ENCODE assay signal across 7 cellular contexts in the genomic region with DNA sequence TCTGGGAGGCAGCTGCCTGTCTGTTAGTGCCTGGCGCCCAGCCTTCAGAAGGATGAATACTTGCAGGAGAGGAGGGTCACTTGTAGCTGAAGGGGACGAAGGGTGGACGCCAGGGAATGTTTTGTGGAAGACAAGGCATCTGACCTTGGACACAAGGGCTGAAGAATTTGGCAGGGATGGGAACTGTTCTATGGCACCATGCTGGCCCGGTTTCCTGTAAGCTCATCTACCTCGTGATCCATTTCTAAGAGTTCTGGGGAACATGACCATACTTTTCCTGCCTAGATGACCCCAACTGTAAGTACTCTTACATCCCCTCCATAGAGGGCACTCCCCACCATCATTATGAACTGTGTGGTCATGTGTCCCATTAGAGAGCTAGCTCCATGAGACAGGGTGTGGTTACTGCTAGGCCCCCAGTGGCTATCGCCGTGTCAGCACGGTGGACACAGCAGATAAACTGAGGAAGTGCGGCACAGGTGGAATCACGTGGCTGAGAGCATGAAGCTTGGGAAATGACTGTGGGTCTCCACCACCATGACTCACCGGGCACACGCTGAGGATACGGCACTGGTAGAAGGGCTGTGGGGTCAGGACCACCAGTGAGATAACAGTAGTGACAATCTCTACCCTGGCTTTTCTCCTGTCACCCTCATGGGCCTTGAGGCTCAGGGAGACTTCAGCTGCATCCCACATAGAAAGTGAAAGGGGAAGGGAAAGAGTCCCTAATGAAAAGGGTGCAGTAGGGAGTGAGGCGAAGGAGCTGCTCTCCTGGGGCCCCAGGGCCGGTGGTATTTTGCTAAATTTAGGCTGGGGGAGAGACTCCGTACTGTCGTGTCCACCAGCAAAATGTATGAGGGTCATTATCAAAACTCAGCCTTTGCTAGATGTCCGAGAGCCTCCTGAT.
A peak's percentile ranks its signal among the peaks of the same experiment; 100 is the strongest.
DNase-seq lines count a peak whose midpoint lies in the region; ATAC-seq, FAIRE-seq and TF ChIP-seq lines count a peak whose summit lies in the region.

No MANE protein-coding gene starts in this region.

- intact Hi-C loops in GM12878 (cut with micrococcal nuclease; ENCODE audit: unreplicated experiment) = no loop called here

- H4K20me1 ChIP-seq in GM12878 (ENCODE audit: control insufficient read depth, insufficient read depth) = no peaks in the 10 kb centered on the region

- in situ Hi-C loops in GM12878 (cut with MboI) = loop anchor here (10.0 kb wide), 1 partner anchor 260 kb away; no protein-coding TSS in a partner anchor

- H3K27ac ChIP-seq in GM12878 (ENCODE audit: control insufficient read depth, insufficient read depth) = peak overlapping the region; percentile 97

- CTCF ChIA-PET in GM12878 (lab: Yijun Ruan, JAX) = interaction anchor here (0.6 to 3.8 kb wide), 6 partner anchors 10 to 139 kb away, joined by 3 to 31 read pairs (median 4); no protein-coding TSS in a partner anchor

- SMC1A ChIA-PET in GM12878 (lab: Charles Lee; ENCODE audit: uncharacterized antibody, unreplicated experiment) = interaction anchor here (0.9 to 4.6 kb wide), 9 partner anchors 10 to 790 kb away, joined by 3 to 36 read pairs (median 5); a partner anchor contains a TSS

- H3K4me3 ChIP-seq in GM12878 (peak overlapping the region; percentile 62), H7 (ENCODE audit: insufficient read depth, low read depth, low read length) (no peak overlapping the region)

- FAIRE-seq in GM19239 (lab: Jason Lieb, UNC) (peak; percentile 40), GM12878 (lab: Jason Lieb, UNC) (no peak)

- ATAC-seq in HG02973 (IDR thresholded peaks at IDR 0.05; ENCODE audit: unreplicated experiment) = peak; percentile 29
- ATAC-seq in GM12878 = peak; percentile 70
- ATAC-seq in stimulated activated naive CD8-positive, alpha-beta T cell treated with anti-CD3 and anti-CD28 coated beads, Interleukin-15, Interleukin-2, amounts not matched to agents 100 U/mL and 50 U/mL, for 24 hours = peak; percentile 30

- DNase-seq in GM19239 (ENCODE audit: insufficient read length, low spot score) = no peak
- peak; percentile 2 for DNase-seq in GM12878 (ENCODE audit: low read depth, low spot score)
- DNase-seq in stimulated activated naive CD8-positive, alpha-beta T cell treated with anti-CD3 and anti-CD28 coated beads, Interleukin-15, Interleukin-2, amounts not matched to agents 100 U/mL and 50 U/mL, for 24 hours = no peak
- DNase-seq in NCI-H187 treated with DMSO at 0.1 percent for 48 hours (lab: John Stamatoyannopoulos, UW) = no peak
- DNase-seq in NOMO-1 treated with DMSO at 0.1 percent for 48 hours (lab: John Stamatoyannopoulos, UW; ENCODE audit: unreplicated experiment) = no peak
- DNase-seq in H7 = no peak

- no peak for TF ChIP-seq POLR2A in GM12878 (IDR thresholded peaks at IDR 0.05; ENCODE audit: low read depth, low read length)

- BruUV-seq in GM12878 (replicated peaks; lab: Mats Ljungman, UMichigan) = no TSS peak

- RAD21 ChIA-PET in GM12878 (lab: Charles Lee; ENCODE audit: unreplicated experiment) = interaction anchor here (1.6 to 3.3 kb wide), 2 partner anchors 13 to 252 kb away, joined by 4 to 31 read pairs; no protein-coding TSS in a partner anchor

- H3K27me3 ChIP-seq in GM12878 (replicated peaks in 1 of 2; ENCODE audit: control insufficient read depth in 2 of 2, insufficient read depth in 2 of 2, low read length in 1 of 2) = no peaks in the 10 kb centered on the region
- no peaks in the 10 kb centered on the region for H3K27me3 ChIP-seq in H7 (ENCODE audit: control insufficient read depth, insufficient read depth, low read length)

- TF ChIP-seq RAD21 in GM12878 (IDR thresholded peaks at IDR 0.05; ENCODE audit: insufficient read depth, low read depth, low read length) = 0 out of 2 replicates have a peak, but pooled peaks have one; percentile 22

- TF ChIP-seq EP300 in GM12878 (IDR thresholded peaks at IDR 0.05; ENCODE audit: borderline replicate concordance in 1 of 2, control insufficient read depth in 1 of 2, low read depth in 2 of 2, low read length in 2 of 2) = no peak

- WGBS in GM12878 (ENCODE audit: insufficient coverage, insufficient replicate concordance, low lambda C conversion rate, missing lambda C conversion rate) = 41% methylated on average over 18 of the region's 18 CpGs

- no peaks in the 10 kb centered on the region; the same call in 1 of the 2 replicates for H3K79me2 ChIP-seq in GM12878 (ENCODE audit: control insufficient read depth, insufficient read depth, low read length)

- H3K9me3 ChIP-seq in GM12878 (replicated peaks; ENCODE audit: control insufficient read depth, insufficient read depth, low read length) = no peaks in the 10 kb centered on the region; the same call in 1 of the 3 replicates

- H2AFZ ChIP-seq in GM12878 (ENCODE audit: control insufficient read depth, low read depth, low read length) = peak overlapping the region; percentile 66

- H3K36me3 ChIP-seq in GM12878 (ENCODE audit: control insufficient read depth in 2 of 2, insufficient read depth in 2 of 2, low read length in 1 of 2) (peaks cover 5 to 12% of the 10 kb centered on the region in 2 experiments; a peak in 3 of 4 replicates), H7 (replicated peaks; ENCODE audit: control insufficient read depth, insufficient read depth, low read length) (peaks cover 7% of the 10 kb centered on the region)

- peak overlapping the region; percentile 84 for H3K9ac ChIP-seq in GM12878 (ENCODE audit: control insufficient read depth, insufficient read depth, low read length)

- H3K4me2 ChIP-seq in GM12878 (ENCODE audit: control insufficient read depth, insufficient read depth) = peak overlapping the region; percentile 100

- no peak for TF ChIP-seq CTCF in GM12878 (IDR thresholded peaks at IDR 0.05 in 2 of 3, conservative IDR thresholded peaks at IDR 0.05 in 1 of 3; ENCODE audit: control insufficient read depth in 2 of 3, extremely low read depth in 1 of 3, insufficient read depth in 1 of 3, low read depth in 3 of 3, low read length in 3 of 3)

- H3K4me1 ChIP-seq in GM12878 (ENCODE audit: control insufficient read depth, insufficient read depth, low read length) = peaks cover 19% of the 10 kb centered on the region

- POLR2A ChIA-PET in GM12878 (lab: Charles Lee) = interaction anchor here (0.9 kb wide), 1 partner anchor 252 kb away, joined by 3 read pairs; no protein-coding TSS in a partner anchor

TF ChIP-seq in GM12878, 131 proteins besides CTCF, POLR2A, EP300 and RAD21:
- TF ChIP-seq GATAD2B (conservative IDR thresholded peaks at IDR 0.05; ENCODE audit: low read depth) (0 out of 2 replicates have a peak, but pooled peaks have one; percentile 18), SUZ12 (IDR thresholded peaks at IDR 0.05; ENCODE audit: unreplicated experiment) (no peak), ETV6 (conservative IDR thresholded peaks at IDR 0.05 in 1 of 2, IDR thresholded peaks at IDR 0.05 in 1 of 2; ENCODE audit: borderline replicate concordance in 1 of 2, low read depth in 1 of 2) (0 out of 4 replicates have a peak, but pooled peaks of 1 of the 2 experiments have one; percentile 13), CBFB (IDR thresholded peaks at IDR 0.05; ENCODE audit: low read depth) (no peak), RCOR1 (conservative IDR thresholded peaks at IDR 0.05; ENCODE audit: low read depth, low read length) (no peak), BHLHE40 (IDR thresholded peaks at IDR 0.05; ENCODE audit: borderline replicate concordance in 1 of 2, low read depth in 2 of 2, low read length in 1 of 2) (peak in 1 of 2 experiments; percentile 19; a peak in 1 of 4 replicates), POU2F2 (IDR thresholded peaks at IDR 0.05; ENCODE audit: borderline replicate concordance, low read depth, low read length) (0 out of 3 replicates have a peak, but pooled peaks have one; percentile 2), RUNX3 (IDR thresholded peaks at IDR 0.05; ENCODE audit: low read length) (peak; percentile 45), NR2C2 (IDR thresholded peaks at IDR 0.05; ENCODE audit: borderline replicate concordance, control insufficient read depth, insufficient read length, low read depth) (no peak), SPI1 (IDR thresholded peaks at IDR 0.05; ENCODE audit: borderline replicate concordance, insufficient read depth, low read depth, low read length) (0 out of 2 replicates have a peak, but pooled peaks have one; percentile 21)
